In the genomic region with DNA sequence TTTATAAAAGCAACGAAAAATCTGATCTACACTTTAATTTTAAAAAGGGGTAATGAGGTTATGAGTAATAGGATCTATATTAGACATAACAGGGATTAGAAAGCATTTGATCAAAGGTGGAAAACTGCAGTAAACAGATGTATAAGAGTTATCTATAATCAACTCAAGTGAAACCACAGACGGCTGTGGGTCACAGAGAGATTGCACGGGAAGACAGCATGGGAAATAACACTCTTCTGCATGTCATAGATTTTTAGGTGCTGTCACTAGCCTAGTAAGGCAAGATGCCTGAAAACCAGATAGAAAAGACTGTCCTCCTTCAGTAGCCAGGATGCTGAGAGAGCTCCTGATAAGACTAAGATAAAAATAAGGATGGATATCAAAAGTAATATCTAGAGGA, we compare ENCODE assay signal across 13 cellular contexts. TPM values are rescaled to one million over a fixed set of nuclear protein-coding genes. Genes with fewer than 3 reads are reported as not detected.
DNase-seq lines count a peak whose midpoint lies in the region; ATAC-seq and TF ChIP-seq lines count a peak whose summit lies in the region.
"Had no signal": no experiment of that assay in that cellular context is flagged by ENCODE, and none has a peak within 500 bp of the region (broad histone marks: within the 10 kb centered on the region; RNA-seq: fewer than 3 reads in every experiment).

No MANE protein-coding gene starts in this region.

- no peak overlapping the region for H3K27ac ChIP-seq in upper lobe of right lung
- H3K27ac ChIP-seq: SJSA1 had no signal

- H3K9me3 ChIP-seq in upper lobe of right lung, result no peaks in the 10 kb centered on the region
- H3K9me3 ChIP-seq: prostate gland, SJSA1 had no signal

- peaks cover 46% of the 10 kb centered on the region for H3K4me1 ChIP-seq in upper lobe of right lung
- H3K4me1 ChIP-seq: prostate gland had no signal

- no peaks in the 10 kb centered on the region for H3K27me3 ChIP-seq in upper lobe of right lung

- peak overlapping the region; percentile 88 for H3K4me3 Mint-ChIP-seq in activated CD4-positive, alpha-beta T cell treated with anti-CD3 and anti-CD28 coated beads, Interleukin-2, amount 10 ng/mL, durations not matched to agents 7 days and 5 days

- peaks cover 25% of the 10 kb centered on the region for H3K36me3 Mint-ChIP-seq in activated CD4-positive, alpha-beta T cell treated with anti-CD3 and anti-CD28 coated beads, Interleukin-2, amount 10 ng/mL, durations not matched to agents 7 days and 5 days (ENCODE audit: low read depth)

- peak overlapping the region; percentile 83 for H3K4me3 ChIP-seq in upper lobe of right lung
- H3K4me3 ChIP-seq: SJSA1 had no signal

- no peak for TF ChIP-seq CTCF in upper lobe of right lung (IDR thresholded peaks at IDR 0.05)

- H3K27ac Mint-ChIP-seq in activated CD4-positive, alpha-beta T cell treated with anti-CD3 and anti-CD28 coated beads, Interleukin-2, amount 10 ng/mL, durations not matched to agents 7 days and 5 days, result peak overlapping the region; percentile 89

- peaks cover 72% of the 10 kb centered on the region for H3K4me1 Mint-ChIP-seq in activated CD4-positive, alpha-beta T cell treated with anti-CD3 and anti-CD28 coated beads, Interleukin-2, amount 10 ng/mL, durations not matched to agents 7 days and 5 days

- H3K9me3 Mint-ChIP-seq in activated CD4-positive, alpha-beta T cell treated with anti-CD3 and anti-CD28 coated beads, Interleukin-2, amount 10 ng/mL, durations not matched to agents 7 days and 5 days, result no peaks in the 10 kb centered on the region

- intact Hi-C loops in upper lobe of right lung (cut with DNase I), result no loop called here

- DNase-seq in stimulated activated CD4-positive, alpha-beta T cell treated with anti-CD3 and anti-CD28 coated beads, Interleukin-1b, Interleukin-23, amount 100 ng/mL, for 48 hours, result peak; percentile 21
- DNase-seq in stimulated activated CD4-positive, alpha-beta T cell treated with anti-CD3 and anti-CD28 coated beads, Interleukin-4, amount 100 ng/mL, for 1 hour, result no peak
- DNase-seq in activated CD4-positive, alpha-beta T cell treated with anti-CD3 and anti-CD28 coated beads, Interleukin-2, amount 10 ng/mL, durations not matched to agents 7 days and 5 days, result peak; percentile 43
- DNase-seq in erythroblast (lab: John Stamatoyannopoulos, UW) (peak; percentile 15 to 17), upper lobe of right lung (no peak), HUDEP-2 (lab: John Stamatoyannopoulos, UW; ENCODE audit: unreplicated experiment in 76 of 76) (no peak)
- DNase-seq in stimulated activated CD8-positive, alpha-beta memory T cell treated with anti-CD3 and anti-CD28 coated beads, Interleukin-4, amount 100 ng/mL, for 48 hours, result no peak
- DNase-seq: NCI-H2029 had no signal

- no peak for TF ChIP-seq POLR2A in erythroblast (IDR thresholded peaks at IDR 0.05; ENCODE audit: low read length)

- POLR2A ChIA-PET in activated CD4-positive, alpha-beta T cell treated with anti-CD3 and anti-CD28 coated beads, Interleukin-2, amount 10 ng/mL, durations not matched to agents 7 days and 5 days (lab: Charles Lee), result interaction anchor here (0.6 kb wide), 1 partner anchor 34 kb away, joined by 3 read pairs; no protein-coding TSS in a partner anchor

- no peak for ATAC-seq in upper lobe of right lung
- ATAC-seq in GM19023 (IDR thresholded peaks at IDR 0.05; ENCODE audit: unreplicated experiment), result no peak

- CTCF ChIA-PET in activated CD4-positive, alpha-beta T cell treated with anti-CD3 and anti-CD28 coated beads, Interleukin-2, amount 10 ng/mL, durations not matched to agents 7 days and 5 days (lab: Charles Lee), result interaction anchor here (1.0 to 2.0 kb wide), 4 partner anchors 12 to 114 kb away, joined by 3 to 8 read pairs (median 4); a partner anchor contains a TSS

- no peaks in the 10 kb centered on the region for H3K36me3 ChIP-seq in upper lobe of right lung
- H3K36me3 ChIP-seq: prostate gland had no signal

- H3K27me3 Mint-ChIP-seq in activated CD4-positive, alpha-beta T cell treated with anti-CD3 and anti-CD28 coated beads, Interleukin-2, amount 10 ng/mL, durations not matched to agents 7 days and 5 days, result no peaks in the 10 kb centered on the region

RNA-seq across cellular contexts. Expression of a gene that starts 1.8 kb away (rescaled TPM):
- 10 to 100 TPM; 18.2 to 23.6 TPM for total RNA-seq in activated CD4-positive, alpha-beta T cell treated with anti-CD3 and anti-CD28 coated beads, Interleukin-2, amount 10 ng/mL, durations not matched to agents 7 days and 5 days
- 20.6 TPM for total RNA-seq in upper lobe of right lung

RNA-seq across cellular contexts. Expression of a gene that starts 15.8 kb away (rescaled TPM):
- 10 to 100 TPM; 10.9 to 12.8 TPM for total RNA-seq in activated CD4-positive, alpha-beta T cell treated with anti-CD3 and anti-CD28 coated beads, Interleukin-2, amount 10 ng/mL, durations not matched to agents 7 days and 5 days
- total RNA-seq in upper lobe of right lung, result 16.1 TPM

RNA-seq across cellular contexts. Expression of a gene that starts 54.3 kb away (rescaled TPM):
- not detected for total RNA-seq in activated CD4-positive, alpha-beta T cell treated with anti-CD3 and anti-CD28 coated beads, Interleukin-2, amount 10 ng/mL, durations not matched to agents 7 days and 5 days
- 0.17 TPM for total RNA-seq in upper lobe of right lung
- total RNA-seq: epithelial cell of proximal tubule, H4, SJSA1 had no signal

Comparison
In these comparisons a context has a peak if more than half of its experiments do, and no peak if none do; other contexts are left out.
1. DNase-seq: peak in stimulated activated CD4-positive, alpha-beta T cell treated with anti-CD3 and anti-CD28 coated beads, Interleukin-1b, Interleukin-23, amount 100 ng/mL, for 48 hours (single experiment), activated CD4-positive, alpha-beta T cell treated with anti-CD3 and anti-CD28 coated beads, Interleukin-2, amount 10 ng/mL, durations not matched to agents 7 days and 5 days (single experiment) and erythroblast (2 of 2); none in stimulated activated CD4-positive, alpha-beta T cell treated with anti-CD3 and anti-CD28 coated beads, Interleukin-4, amount 100 ng/mL, for 1 hour (single experiment), upper lobe of right lung (single experiment), stimulated activated CD8-positive, alpha-beta memory T cell treated with anti-CD3 and anti-CD28 coated beads, Interleukin-4, amount 100 ng/mL, for 48 hours (single experiment) and HUDEP-2 (0 of 76).